ENCODE assay signal across 13 cellular contexts in the genomic region with DNA sequence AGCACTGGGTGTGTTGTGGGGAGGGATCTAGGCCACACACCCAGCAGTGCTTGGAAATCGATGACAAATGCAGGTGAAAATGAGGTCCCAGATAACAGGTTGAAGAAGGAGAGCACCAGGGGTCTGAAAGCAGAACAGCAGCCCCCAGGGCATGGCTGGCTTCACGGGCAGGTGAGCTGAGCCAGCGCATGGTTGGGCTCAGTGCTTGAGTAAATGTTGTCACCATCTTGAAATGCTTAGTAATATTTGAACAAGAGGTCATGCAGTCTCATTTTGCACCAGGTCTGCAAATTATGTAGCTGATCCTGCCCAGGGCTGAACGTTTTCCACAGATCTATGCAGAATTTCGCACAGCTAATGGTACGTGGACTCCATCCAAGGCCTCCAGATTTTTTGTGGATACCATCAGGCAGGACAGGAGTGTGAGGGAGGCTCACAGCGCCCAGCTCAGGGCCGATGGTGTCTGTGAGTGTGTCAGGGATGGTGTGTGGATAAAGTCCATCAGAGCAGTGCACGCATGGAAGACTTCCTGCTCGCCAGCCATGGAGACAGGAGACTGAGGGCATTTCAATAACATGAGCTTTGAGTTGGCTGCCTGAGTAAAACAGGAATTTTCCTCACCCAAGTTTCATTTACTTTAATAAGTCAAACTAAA. TPM values are rescaled to one million over a fixed set of nuclear protein-coding genes. Genes with fewer than 3 reads are reported as not detected.
DNase-seq lines count a peak whose midpoint lies in the region; ATAC-seq and TF ChIP-seq lines count a peak whose summit lies in the region.
"Had no signal": no experiment of that assay in that cellular context is flagged by ENCODE, and none has a peak within 500 bp of the region (broad histone marks: within the 10 kb centered on the region; RNA-seq: fewer than 3 reads in every experiment).

No MANE protein-coding gene starts in this region.

- POLR2A ChIA-PET in WTC11 (lab: Charles Lee), result interaction anchor here (0.6 kb wide), 1 partner anchor 15 kb away, joined by 5 read pairs; no protein-coding TSS in a partner anchor
- POLR2A ChIA-PET in naive thymus-derived CD4-positive, alpha-beta T cell (lab: Charles Lee), result interaction anchor here (0.9 kb wide), 1 partner anchor 53 kb away, joined by 3 read pairs; no protein-coding TSS in a partner anchor

- peak; percentile 25 for DNase-seq in DMS53 treated with DMSO at 0.1 percent for 48 hours (lab: John Stamatoyannopoulos, UW; ENCODE audit: unreplicated experiment)
- DNase-seq in WTC11 (ENCODE audit: low spot score), result no peak
- no peak for DNase-seq in naive thymus-derived CD4-positive, alpha-beta T cell
- no peak for DNase-seq in cardiac septum (ENCODE audit: low spot score)
- no peak for DNase-seq in COR-L47 (lab: John Stamatoyannopoulos, UW)
- no peak for DNase-seq in NK-92 (lab: John Stamatoyannopoulos, UW; ENCODE audit: unreplicated experiment)
- DNase-seq: activated CD4-positive, alpha-beta T cell treated with anti-CD3 and anti-CD28 coated beads, Interleukin-2, amount 50 U/mL, for 4 hours; amygdala; DND-41; dorsolateral prefrontal cortex; MM.1S; NCI-H524 treated with DMSO at 0.1 percent for 48 hours had no signal

- no peak overlapping the region for H3K4me3 ChIP-seq in BLaER1
- H3K4me3 ChIP-seq in naive thymus-derived CD4-positive, alpha-beta T cell (ENCODE audit: low read length), result no peak overlapping the region
- H3K4me3 ChIP-seq: dorsolateral prefrontal cortex had no signal

- H3K4me3 Mint-ChIP-seq in WTC11, result no peak overlapping the region
- H3K4me3 Mint-ChIP-seq in naive thymus-derived CD4-positive, alpha-beta T cell, result peak overlapping the region in 3 of 10 donors; percentile 10 to 48 (median 40)

- peak overlapping the region; percentile 92 for H3K4me2 ChIP-seq in BLaER1

- TF ChIP-seq CTCF in WTC11 (IDR thresholded peaks at IDR 0.05), result no peak

- peaks cover 6% of the 10 kb centered on the region; the same call in 1 of the 2 replicates for H3K27me3 Mint-ChIP-seq in WTC11 (ENCODE audit: low read depth)
- H3K27me3 Mint-ChIP-seq in naive thymus-derived CD4-positive, alpha-beta T cell, result peaks cover 0 to 48% (median 4%) of the 10 kb centered on the region in 5 donors

- H3K27ac ChIP-seq in BLaER1, result no peak overlapping the region; the same call in 1 of the 2 replicates
- H3K27ac ChIP-seq in naive thymus-derived CD4-positive, alpha-beta T cell (ENCODE audit: low read depth, low read length), result no peak overlapping the region
- H3K27ac ChIP-seq: dorsolateral prefrontal cortex had no signal

- intact Hi-C loops in naive thymus-derived CD4-positive, alpha-beta T cell (cut with micrococcal nuclease), result loop anchor here (2.0 to 10.0 kb wide), 4 partner anchors 33 to 1085 kb away; no protein-coding TSS in a partner anchor
- intact Hi-C loops in cardiac septum (cut with DNase I), result loop anchor here (10.0 kb wide), 1 partner anchor 455 kb away; no protein-coding TSS in a partner anchor

- 0 out of 2 replicates have a peak overlapping the region, but pooled peaks have one; percentile 63 for H3K27ac Mint-ChIP-seq in WTC11
- peak overlapping the region in 6 of 9 donors; percentile 2 to 94 (median 68) for H3K27ac Mint-ChIP-seq in naive thymus-derived CD4-positive, alpha-beta T cell

- CTCF ChIA-PET in WTC11 (lab: Charles Lee), result interaction anchor here (1.7 to 1.9 kb wide), 2 partner anchors 13 to 103 kb away, joined by 5 to 6 read pairs; no protein-coding TSS in a partner anchor
- CTCF ChIA-PET in naive thymus-derived CD4-positive, alpha-beta T cell (lab: Charles Lee), result interaction anchor here (0.8 to 2.0 kb wide), 2 partner anchors 9 to 103 kb away, joined by 3 to 11 read pairs; no protein-coding TSS in a partner anchor

- peaks cover 60% of the 10 kb centered on the region for H3K4me1 ChIP-seq in BLaER1
- H3K4me1 ChIP-seq in naive thymus-derived CD4-positive, alpha-beta T cell (ENCODE audit: control insufficient read depth in 2 of 2, insufficient read depth in 2 of 2, low read length in 2 of 2), result peaks cover 3 to 27% of the 10 kb centered on the region in 2 donors

- no peaks in the 10 kb centered on the region for H3K9me3 ChIP-seq in BLaER1
- H3K9me3 ChIP-seq in naive thymus-derived CD4-positive, alpha-beta T cell (ENCODE audit: control insufficient read depth in 2 of 3, low read length in 3 of 3), result no peaks in the 10 kb centered on the region

- peaks cover 4% of the 10 kb centered on the region; the same call in 1 of the 2 replicates for H3K9me3 Mint-ChIP-seq in WTC11
- peaks cover 0 to 11% (median 0%) of the 10 kb centered on the region in 11 donors for H3K9me3 Mint-ChIP-seq in naive thymus-derived CD4-positive, alpha-beta T cell

- peaks cover 48% of the 10 kb centered on the region for H3K4me1 Mint-ChIP-seq in WTC11
- H3K4me1 Mint-ChIP-seq in naive thymus-derived CD4-positive, alpha-beta T cell, result peaks cover 27 to 69% (median 57%) of the 10 kb centered on the region in 7 donors

- no peak for ATAC-seq in WTC11
- no peak for ATAC-seq in naive thymus-derived CD4-positive, alpha-beta T cell

- H4K20me1 ChIP-seq in BLaER1, result no peaks in the 10 kb centered on the region

- H3K9ac ChIP-seq in BLaER1, result no peak overlapping the region

- H3K36me3 Mint-ChIP-seq in WTC11, result no peaks in the 10 kb centered on the region
- peaks cover 0 to 15% (median 0%) of the 10 kb centered on the region in 5 donors for H3K36me3 Mint-ChIP-seq in naive thymus-derived CD4-positive, alpha-beta T cell

- H3K27me3 ChIP-seq in BLaER1, result no peaks in the 10 kb centered on the region
- no peaks in the 10 kb centered on the region for H3K27me3 ChIP-seq in naive thymus-derived CD4-positive, alpha-beta T cell (ENCODE audit: control insufficient read depth in 2 of 2, insufficient read depth in 2 of 2, low read length in 2 of 2)
- H3K27me3 ChIP-seq: dorsolateral prefrontal cortex had no signal

- no peaks in the 10 kb centered on the region for H3K36me3 ChIP-seq in BLaER1
- H3K36me3 ChIP-seq in naive thymus-derived CD4-positive, alpha-beta T cell (ENCODE audit: control insufficient read depth in 2 of 3, insufficient read depth in 3 of 3, low read length in 3 of 3), result no peaks in the 10 kb centered on the region

TF ChIP-seq in WTC11, 78 proteins besides CTCF, POLR2A, EP300 and RAD21:
- TF ChIP-seq CBFB (CRISPR knock-in tag; IDR thresholded peaks at IDR 0.05; ENCODE audit: low read depth) (no peak), JAZF1 (CRISPR knock-in tag; IDR thresholded peaks at IDR 0.05) (no peak), ZNF138 (CRISPR knock-in tag; conservative IDR thresholded peaks at IDR 0.05) (no peak), ESRRA (CRISPR knock-in tag; IDR thresholded peaks at IDR 0.05; ENCODE audit: borderline replicate concordance) (no peak), TCF7 (CRISPR knock-in tag; IDR thresholded peaks at IDR 0.05; ENCODE audit: low read depth) (no peak), RORB (CRISPR knock-in tag; IDR thresholded peaks at IDR 0.05) (no peak), PRRX2 (CRISPR knock-in tag; IDR thresholded peaks at IDR 0.05) (no peak)
- TF ChIP-seq, protein P1, sequence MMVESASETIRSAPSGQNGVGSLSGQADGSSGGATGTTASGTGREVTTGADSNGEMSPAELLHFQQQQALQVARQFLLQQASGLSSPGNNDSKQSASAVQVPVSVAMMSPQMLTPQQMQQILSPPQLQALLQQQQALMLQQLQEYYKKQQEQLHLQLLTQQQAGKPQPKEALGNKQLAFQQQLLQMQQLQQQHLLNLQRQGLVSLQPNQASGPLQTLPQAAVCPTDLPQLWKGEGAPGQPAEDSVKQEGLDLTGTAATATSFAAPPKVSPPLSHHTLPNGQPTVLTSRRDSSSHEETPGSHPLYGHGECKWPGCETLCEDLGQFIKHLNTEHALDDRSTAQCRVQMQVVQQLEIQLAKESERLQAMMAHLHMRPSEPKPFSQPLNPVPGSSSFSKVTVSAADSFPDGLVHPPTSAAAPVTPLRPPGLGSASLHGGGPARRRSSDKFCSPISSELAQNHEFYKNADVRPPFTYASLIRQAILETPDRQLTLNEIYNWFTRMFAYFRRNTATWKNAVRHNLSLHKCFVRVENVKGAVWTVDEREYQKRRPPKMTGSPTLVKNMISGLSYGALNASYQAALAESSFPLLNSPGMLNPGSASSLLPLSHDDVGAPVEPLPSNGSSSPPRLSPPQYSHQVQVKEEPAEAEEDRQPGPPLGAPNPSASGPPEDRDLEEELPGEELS (CRISPR knock-in tag; IDR thresholded peaks at IDR 0.05), result no peak
- TF ChIP-seq, protein P2, sequence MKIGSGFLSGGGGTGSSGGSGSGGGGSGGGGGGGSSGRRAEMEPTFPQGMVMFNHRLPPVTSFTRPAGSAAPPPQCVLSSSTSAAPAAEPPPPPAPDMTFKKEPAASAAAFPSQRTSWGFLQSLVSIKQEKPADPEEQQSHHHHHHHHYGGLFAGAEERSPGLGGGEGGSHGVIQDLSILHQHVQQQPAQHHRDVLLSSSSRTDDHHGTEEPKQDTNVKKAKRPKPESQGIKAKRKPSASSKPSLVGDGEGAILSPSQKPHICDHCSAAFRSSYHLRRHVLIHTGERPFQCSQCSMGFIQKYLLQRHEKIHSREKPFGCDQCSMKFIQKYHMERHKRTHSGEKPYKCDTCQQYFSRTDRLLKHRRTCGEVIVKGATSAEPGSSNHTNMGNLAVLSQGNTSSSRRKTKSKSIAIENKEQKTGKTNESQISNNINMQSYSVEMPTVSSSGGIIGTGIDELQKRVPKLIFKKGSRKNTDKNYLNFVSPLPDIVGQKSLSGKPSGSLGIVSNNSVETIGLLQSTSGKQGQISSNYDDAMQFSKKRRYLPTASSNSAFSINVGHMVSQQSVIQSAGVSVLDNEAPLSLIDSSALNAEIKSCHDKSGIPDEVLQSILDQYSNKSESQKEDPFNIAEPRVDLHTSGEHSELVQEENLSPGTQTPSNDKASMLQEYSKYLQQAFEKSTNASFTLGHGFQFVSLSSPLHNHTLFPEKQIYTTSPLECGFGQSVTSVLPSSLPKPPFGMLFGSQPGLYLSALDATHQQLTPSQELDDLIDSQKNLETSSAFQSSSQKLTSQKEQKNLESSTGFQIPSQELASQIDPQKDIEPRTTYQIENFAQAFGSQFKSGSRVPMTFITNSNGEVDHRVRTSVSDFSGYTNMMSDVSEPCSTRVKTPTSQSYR (CRISPR knock-in tag; IDR thresholded peaks at IDR 0.05), result no peak

RNA-seq across cellular contexts. Expression of a gene that starts 53.1 kb away (rescaled TPM):
- total RNA-seq in WTC11 (2021) (28.0 to 35.0 TPM (median 29.1 TPM) in 3 replicates), cardiac septum (34.2 TPM)
- 10 to 100 TPM; 13.4 to 39.2 (median 36.4) TPM for total RNA-seq in naive thymus-derived CD4-positive, alpha-beta T cell
- 10 to 100 TPM; 23.8 to 51.5 TPM for polyA plus RNA-seq in naive thymus-derived CD4-positive, alpha-beta T cell
